16 cellular contexts compared by ENCODE assay signal in the genomic region with DNA sequence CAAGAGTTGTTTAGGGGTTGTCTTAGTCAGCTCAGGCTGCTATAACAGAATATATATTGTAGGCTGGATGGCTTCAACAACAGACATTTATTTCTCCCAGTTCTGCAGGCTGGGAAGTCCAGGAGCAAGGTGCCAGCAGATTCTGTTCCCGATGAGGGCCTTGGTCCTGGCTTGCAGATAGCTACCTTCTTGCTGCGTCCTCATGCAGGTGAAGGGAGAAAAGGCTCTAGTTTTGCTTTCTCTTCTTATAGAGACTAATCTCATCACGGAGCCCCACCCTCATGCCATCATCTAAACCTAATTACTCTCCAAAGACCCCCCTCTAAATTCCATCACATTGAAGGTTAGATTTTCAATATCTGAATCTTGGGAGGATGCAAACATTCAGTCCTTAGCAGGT.
DNase-seq lines count a peak whose midpoint lies in the region; ATAC-seq and TF ChIP-seq lines count a peak whose summit lies in the region.
"Had no signal": no experiment of that assay in that cellular context is flagged by ENCODE, and none has a peak within 500 bp of the region (broad histone marks: within the 10 kb centered on the region; RNA-seq: fewer than 3 reads in every experiment).

No MANE protein-coding gene starts in this region.

- TF ChIP-seq CTCF in foreskin fibroblast (IDR thresholded peaks at IDR 0.05; ENCODE audit: low read depth, low read length) = no peak

- no peak overlapping the region; the same call in 1 of the 2 replicates for H2AFZ ChIP-seq in Karpas-422 (ENCODE audit: low read length)

- H3K9ac ChIP-seq in Karpas-422 (ENCODE audit: low read length) = peak overlapping the region; percentile 81

- H3K79me2 ChIP-seq in Karpas-422 (ENCODE audit: low read length) = no peaks in the 10 kb centered on the region

- H3K4me1 ChIP-seq in Karpas-422 (ENCODE audit: low read length) = peaks cover 42% of the 10 kb centered on the region
- H3K4me1 ChIP-seq: psoas muscle had no signal

- H3K27ac Mint-ChIP-seq in activated T-cell treated with anti-CD3 and anti-CD28 coated beads, Interleukin-2, amount 50 U/mL, for 24 hours = no peak overlapping the region
- no peak overlapping the region for H3K27ac Mint-ChIP-seq in stimulated activated effector memory CD8-positive, alpha-beta T cell treated with anti-CD3 and anti-CD28 coated beads, Interleukin-12 subunit alpha, Interleukin-12 subunit beta, amount 100 ng/mL, for 72 hours
- H3K27ac Mint-ChIP-seq: endodermal cell had no signal

- peaks cover 52% of the 10 kb centered on the region for H3K4me1 Mint-ChIP-seq in activated T-cell treated with anti-CD3 and anti-CD28 coated beads, Interleukin-2, amount 50 U/mL, for 24 hours (ENCODE audit: low read depth)
- H3K4me1 Mint-ChIP-seq in stimulated activated effector memory CD8-positive, alpha-beta T cell treated with anti-CD3 and anti-CD28 coated beads, Interleukin-12 subunit alpha, Interleukin-12 subunit beta, amount 100 ng/mL, for 72 hours = peaks cover 21% of the 10 kb centered on the region

- DNase-seq in activated T-cell treated with anti-CD3 and anti-CD28 coated beads, Interleukin-2, amount 50 U/mL, for 24 hours = no peak
- no peak for DNase-seq in activated T-cell treated with anti-CD3 and anti-CD28 coated beads, Interleukin-2, amount 50 U/mL, for 1 hour
- DNase-seq in Karpas-422 = no peak
- peak; percentile 32 for DNase-seq in central memory CD4-positive, alpha-beta T cell
- DNase-seq in stimulated activated effector memory CD8-positive, alpha-beta T cell treated with anti-CD3 and anti-CD28 coated beads, Interleukin-12 subunit alpha, Interleukin-12 subunit beta, amount 100 ng/mL, for 72 hours (ENCODE audit: low spot score in 2 of 2) = no peak
- DNase-seq in GM19240 (ENCODE audit: insufficient read length, low spot score) = no peak
- no peak for DNase-seq in foreskin fibroblast
- no peak for DNase-seq in stimulated activated CD4-positive, alpha-beta T cell treated with anti-CD3 and anti-CD28 coated beads, Interleukin-4, amount 100 ng/mL, for 4 hours
- DNase-seq: foreskin melanocyte, immature natural killer cell, NCI-H1105 treated with DMSO at 0.1 percent for 48 hours, NCI-H345, psoas muscle had no signal

- H3K9me3 Mint-ChIP-seq in activated T-cell treated with anti-CD3 and anti-CD28 coated beads, Interleukin-2, amount 50 U/mL, for 24 hours = no peaks in the 10 kb centered on the region
- no peaks in the 10 kb centered on the region for H3K9me3 Mint-ChIP-seq in stimulated activated effector memory CD8-positive, alpha-beta T cell treated with anti-CD3 and anti-CD28 coated beads, Interleukin-12 subunit alpha, Interleukin-12 subunit beta, amount 100 ng/mL, for 72 hours
- H3K9me3 Mint-ChIP-seq: immature natural killer cell had no signal

- no peaks in the 10 kb centered on the region for H3K9me2 ChIP-seq in Karpas-422 (replicated peaks; ENCODE audit: insufficient read depth, low read length)

- H3K4me3 ChIP-seq in Karpas-422 (ENCODE audit: low read length) = peak overlapping the region; percentile 80; the same call in 1 of the 2 replicates
- H3K4me3 ChIP-seq in foreskin fibroblast (ENCODE audit: low read depth in 1 of 2, low read length in 2 of 2) = no peak overlapping the region
- H3K4me3 ChIP-seq: A549, cardiac muscle cell had no signal

- peak overlapping the region; percentile 73 for H3K27ac ChIP-seq in Karpas-422 (ENCODE audit: low read length)
- H3K27ac ChIP-seq: A549, cardiac muscle cell had no signal

- peak overlapping the region; percentile 98 for H3K4me2 ChIP-seq in Karpas-422 (ENCODE audit: low read depth, low read length, poor library complexity, severe bottlenecking)
- H3K4me2 ChIP-seq: A549 had no signal

- H4K20me1 ChIP-seq in Karpas-422 (ENCODE audit: insufficient read depth, low read depth, low read length) = no peaks in the 10 kb centered on the region

- no peak for ATAC-seq in stimulated activated effector memory CD8-positive, alpha-beta T cell treated with anti-CD3 and anti-CD28 coated beads, Interleukin-12 subunit alpha, Interleukin-12 subunit beta, amount 100 ng/mL, for 72 hours
- ATAC-seq: A549, psoas muscle had no signal

- H3K36me3 ChIP-seq in Karpas-422 (ENCODE audit: insufficient read depth, low read length) = no peaks in the 10 kb centered on the region
- H3K36me3 ChIP-seq: cardiac muscle cell had no signal

- peaks cover 4% of the 10 kb centered on the region for H3K27me3 Mint-ChIP-seq in activated T-cell treated with anti-CD3 and anti-CD28 coated beads, Interleukin-2, amount 50 U/mL, for 24 hours

- no peaks in the 10 kb centered on the region for H3K27me3 ChIP-seq in Karpas-422 (ENCODE audit: low read length)
- H3K27me3 ChIP-seq: cardiac muscle cell had no signal

- H3K4me3 Mint-ChIP-seq in activated T-cell treated with anti-CD3 and anti-CD28 coated beads, Interleukin-2, amount 50 U/mL, for 24 hours = peak overlapping the region; percentile 66
- H3K4me3 Mint-ChIP-seq in stimulated activated effector memory CD8-positive, alpha-beta T cell treated with anti-CD3 and anti-CD28 coated beads, Interleukin-12 subunit alpha, Interleukin-12 subunit beta, amount 100 ng/mL, for 72 hours = peak overlapping the region; percentile 63

- H3K36me3 Mint-ChIP-seq in activated T-cell treated with anti-CD3 and anti-CD28 coated beads, Interleukin-2, amount 50 U/mL, for 24 hours (ENCODE audit: low read depth) = no peaks in the 10 kb centered on the region
- H3K36me3 Mint-ChIP-seq in stimulated activated effector memory CD8-positive, alpha-beta T cell treated with anti-CD3 and anti-CD28 coated beads, Interleukin-12 subunit alpha, Interleukin-12 subunit beta, amount 100 ng/mL, for 72 hours = no peaks in the 10 kb centered on the region
- H3K36me3 Mint-ChIP-seq: immature natural killer cell had no signal

- no peaks in the 10 kb centered on the region for H3K9me3 ChIP-seq in Karpas-422 (ENCODE audit: low read length)
- H3K9me3 ChIP-seq: A549, psoas muscle had no signal
